ENCODE assay signal across 18 cellular contexts in genomic region chr5:133370281-133370890, GRCh38.
DNase-seq lines count a peak whose midpoint lies in the region; ATAC-seq and TF ChIP-seq lines count a peak whose summit lies in the region.
"Had no signal": no experiment of that assay in that cellular context is flagged by ENCODE, and none has a peak within 500 bp of the region (broad histone marks: within the 10 kb centered on the region; RNA-seq: fewer than 3 reads in every experiment).

No MANE protein-coding gene starts in this region.

- H3K9me3 Mint-ChIP-seq in Caco-2 (ENCODE audit: unreplicated experiment) (no peaks in the 10 kb centered on the region), endodermal cell (peaks cover 9% of the 10 kb centered on the region)
- H3K9me3 Mint-ChIP-seq: stimulated activated naive CD8-positive, alpha-beta T cell treated with anti-CD3 and anti-CD28 coated beads, Interleukin-15, Interleukin-2, amounts not matched to agents 100 ng/mL and 50 ng/mL, for 24 hours had no signal

- WGBS in endodermal cell (ENCODE audit: insufficient coverage in 1 of 2, insufficient read length in 1 of 2), 2 experiments: 90% methylated on average over 5 of the region's 5 CpGs; no CpG with 5 or more reads in 1 of the 2 experiments

- H3K36me3 ChIP-seq in Caco-2 (ENCODE audit: control insufficient read depth, insufficient read depth, low read length) (no peaks in the 10 kb centered on the region), endodermal cell (ENCODE audit: control insufficient read depth, insufficient read depth, low read length) (no peaks in the 10 kb centered on the region), WERI-Rb-1 (no peaks in the 10 kb centered on the region)
- H3K36me3 ChIP-seq: HAP-1, uterus had no signal

- POLR2A ChIA-PET in Caco-2 (lab: Charles Lee): no interaction called here

- DNase-seq in Caco-2 (no peak), HS-5 (ENCODE audit: low read depth) (peak; percentile 10), endodermal cell (peak; percentile 51), myocyte (ENCODE audit: low read depth) (peak; percentile 37), WERI-Rb-1 (no peak), NCI-H146 (lab: John Stamatoyannopoulos, UW) (no peak), SIG-M5 treated with dmso at 0.1 percent for 504 hours (lab: John Stamatoyannopoulos, UW; ENCODE audit: unreplicated experiment) (no peak)
- DNase-seq: activated gamma-delta T cell treated with Interleukin-2 at 50 U/mL for 16 hours, DMS79 treated with DMSO at 0.1 percent for 48 hours, foreskin fibroblast, NCI-H1436, NCI-H446, uterus had no signal

- H3K9me3 ChIP-seq in Caco-2: no peaks in the 10 kb centered on the region
- H3K9me3 ChIP-seq in endodermal cell (ENCODE audit: control insufficient read depth, low read length): peaks cover 6% of the 10 kb centered on the region
- no peaks in the 10 kb centered on the region for H3K9me3 ChIP-seq in WERI-Rb-1 (ENCODE audit: severe bottlenecking)
- H3K9me3 ChIP-seq: HAP-1, uterus had no signal

- H3K36me3 Mint-ChIP-seq in Caco-2 (ENCODE audit: insufficient read depth, unreplicated experiment): peaks cover 4% of the 10 kb centered on the region
- H3K36me3 Mint-ChIP-seq in endodermal cell (ENCODE audit: low read depth): no peaks in the 10 kb centered on the region

- H3K4me1 ChIP-seq in Caco-2: peaks cover 17% of the 10 kb centered on the region
- H3K4me1 ChIP-seq in endodermal cell (ENCODE audit: control insufficient read depth, insufficient read depth, low read length): no peaks in the 10 kb centered on the region
- H3K4me1 ChIP-seq: HAP-1, uterus had no signal

- intact Hi-C loops in Caco-2 (cut with micrococcal nuclease; ENCODE audit: unreplicated experiment): no loop called here

- H3K27me3 ChIP-seq in Caco-2 (replicated peaks; ENCODE audit: control insufficient read depth, insufficient read depth, low read length) (no peaks in the 10 kb centered on the region), endodermal cell (ENCODE audit: control insufficient read depth, insufficient read depth, low read length, poor library complexity, severe bottlenecking) (no peaks in the 10 kb centered on the region), WERI-Rb-1 (ENCODE audit: insufficient read depth, low read depth, severe bottlenecking) (no peaks in the 10 kb centered on the region)
- H3K27me3 ChIP-seq: dorsolateral prefrontal cortex, uterus had no signal

- BruUV-seq in Caco-2 (replicated peaks; lab: Mats Ljungman, UMichigan): no TSS peak

- H3K27me3 Mint-ChIP-seq in Caco-2 (ENCODE audit: insufficient read depth, unreplicated experiment) (no peaks in the 10 kb centered on the region), endodermal cell (ENCODE audit: insufficient read depth) (no peaks in the 10 kb centered on the region)

- H3K4me3 Mint-ChIP-seq in Caco-2 (ENCODE audit: unreplicated experiment) (no peak overlapping the region), endodermal cell (no peak overlapping the region)
- H3K4me3 Mint-ChIP-seq: stimulated activated naive CD8-positive, alpha-beta T cell treated with anti-CD3 and anti-CD28 coated beads, Interleukin-15, Interleukin-2, amounts not matched to agents 100 ng/mL and 50 ng/mL, for 24 hours had no signal

- H3K4me1 Mint-ChIP-seq in Caco-2 (ENCODE audit: low read depth, unreplicated experiment) (peaks cover 7% of the 10 kb centered on the region), endodermal cell (peaks cover 27% of the 10 kb centered on the region)

- no peak overlapping the region for H3K9ac ChIP-seq in endodermal cell (ENCODE audit: extremely low read depth, low read length, poor library complexity, severe bottlenecking)

- CTCF ChIA-PET in Caco-2 (lab: Charles Lee): no interaction called here

- H3K4me3 ChIP-seq in Caco-2 (ENCODE audit: low read depth, low read length) (no peak overlapping the region), endodermal cell (ENCODE audit: low read length) (no peak overlapping the region), WERI-Rb-1 (ENCODE audit: low read depth, low read length) (no peak overlapping the region)
- H3K4me3 ChIP-seq: dorsolateral prefrontal cortex, HAP-1, smooth muscle cell, uterus had no signal

- H3K27ac ChIP-seq in endodermal cell (ENCODE audit: low read depth, low read length): no peak overlapping the region
- no peak overlapping the region for H3K27ac ChIP-seq in WERI-Rb-1
- H3K27ac ChIP-seq: uterus had no signal

- TF ChIP-seq CTCF in Caco-2 (IDR thresholded peaks at IDR 0.05; ENCODE audit: insufficient read depth in 1 of 2, low read depth in 1 of 2, low read length in 1 of 2, severe bottlenecking in 1 of 2, unreplicated experiment in 1 of 2) (no peak), endodermal cell (conservative IDR thresholded peaks at IDR 0.05) (no peak), WERI-Rb-1 (IDR thresholded peaks at IDR 0.05; ENCODE audit: low read depth, low read length) (no peak)

- H3K27ac Mint-ChIP-seq in Caco-2 (ENCODE audit: unreplicated experiment) (peak overlapping the region; percentile 27), endodermal cell (peak overlapping the region; percentile 29)
- H3K27ac Mint-ChIP-seq: stimulated activated naive CD8-positive, alpha-beta T cell treated with anti-CD3 and anti-CD28 coated beads, Interleukin-15, Interleukin-2, amounts not matched to agents 100 ng/mL and 50 ng/mL, for 24 hours had no signal

- ATAC-seq in HG02610 (IDR thresholded peaks at IDR 0.05; ENCODE audit: unreplicated experiment): no peak

Comparison
In these comparisons a context has a peak if more than half of its experiments do, and no peak if none do; other contexts are left out.
1. DNase-seq: peak in HS-5 (single experiment), endodermal cell (single experiment) and myocyte (single experiment); none in Caco-2 (0 of 2), WERI-Rb-1 (single experiment), NCI-H146 (single experiment) and SIG-M5 treated with dmso at 0.1 percent for 504 hours (single experiment).